ENCODE assay signal across 21 cellular contexts in genomic region chr1:210568631-210569030, GRCh38.
"Had no signal": no experiment of that assay in that cellular context is flagged by ENCODE, and none has a peak within 500 bp of the region (broad histone marks: within the 10 kb centered on the region; RNA-seq: fewer than 3 reads in every experiment).

No MANE protein-coding gene starts in this region.

- H3K4me3 Mint-ChIP-seq: activated CD4-positive, alpha-beta T cell treated with anti-CD3 and anti-CD28 coated beads for 36 hours; activated naive CD4-positive, alpha-beta T cell treated with anti-CD3 and anti-CD28 coated beads for 36 hours; activated naive CD8-positive, alpha-beta T cell treated with anti-CD3 and anti-CD28 coated beads, Interleukin-2, amount 10 ng/mL, durations not matched to agents 7 days and 5 days; natural killer cell treated with Interleukin-12 subunit alpha and Interleukin-12 subunit beta and Interleukin-15 and Interleukin-18, amount 100 ng/mL, for 72 hours; WTC11 had no signal

- H3K36me3 Mint-ChIP-seq: activated naive CD8-positive, alpha-beta T cell treated with anti-CD3 and anti-CD28 coated beads, Interleukin-2, amount 10 ng/mL, durations not matched to agents 7 days and 5 days; natural killer cell treated with Interleukin-12 subunit alpha and Interleukin-12 subunit beta and Interleukin-15 and Interleukin-18, amount 100 ng/mL, for 72 hours; WTC11 had no signal

- H3K4me1 Mint-ChIP-seq: WTC11 had no signal

- H3K27me3 Mint-ChIP-seq: activated CD4-positive, alpha-beta T cell treated with anti-CD3 and anti-CD28 coated beads for 36 hours had no signal

- H3K27ac Mint-ChIP-seq: activated CD4-positive, alpha-beta T cell treated with anti-CD3 and anti-CD28 coated beads for 36 hours; activated naive CD4-positive, alpha-beta T cell treated with anti-CD3 and anti-CD28 coated beads for 36 hours; activated naive CD8-positive, alpha-beta T cell treated with anti-CD3 and anti-CD28 coated beads, Interleukin-2, amount 10 ng/mL, durations not matched to agents 7 days and 5 days; natural killer cell treated with Interleukin-12 subunit alpha and Interleukin-12 subunit beta and Interleukin-15 and Interleukin-18, amount 100 ng/mL, for 72 hours; WTC11 had no signal

- ATAC-seq: activated CD4-positive, alpha-beta T cell treated with anti-CD3 and anti-CD28 coated beads for 36 hours; natural killer cell treated with Interleukin-12 subunit alpha and Interleukin-12 subunit beta and Interleukin-15 and Interleukin-18, amount 100 ng/mL, for 72 hours; psoas muscle; right cardiac atrium; stimulated activated naive CD8-positive, alpha-beta T cell treated with anti-CD3 and anti-CD28 coated beads, Interleukin-15, Interleukin-2, amounts not matched to agents 100 U/mL and 50 U/mL, for 24 hours; upper lobe of right lung; WTC11 had no signal

- H3K9me3 Mint-ChIP-seq: activated naive CD4-positive, alpha-beta T cell treated with anti-CD3 and anti-CD28 coated beads for 36 hours; activated naive CD8-positive, alpha-beta T cell treated with anti-CD3 and anti-CD28 coated beads, Interleukin-2, amount 10 ng/mL, durations not matched to agents 7 days and 5 days; natural killer cell treated with Interleukin-12 subunit alpha and Interleukin-12 subunit beta and Interleukin-15 and Interleukin-18, amount 100 ng/mL, for 72 hours; WTC11 had no signal

- DNase-seq: activated CD4-positive, alpha-beta T cell treated with anti-CD3 and anti-CD28 coated beads for 36 hours; activated CD4-positive, alpha-beta T cell treated with anti-CD3 and anti-CD28 coated beads, Interleukin-2, amount 50 U/mL, for 4 hours; activated effector memory CD4-positive, alpha-beta T cell treated with Interleukin-2 at 50 U/mL for 16 hours; activated naive CD4-positive, alpha-beta T cell treated with anti-CD3 and anti-CD28 coated beads for 36 hours; activated naive CD8-positive, alpha-beta T cell treated with anti-CD3 and anti-CD28 coated beads, Interleukin-2, amount 10 ng/mL, durations not matched to agents 7 days and 5 days; activated T-cell treated with anti-CD3 and anti-CD28 coated beads, Interleukin-2, amount 50 U/mL, for 48 hours; amniotic stem cell; cerebellar nuclear complex; glutamatergic neuron; hippocampal formation; kidney glomerular epithelial cell; ovary; psoas muscle; right cardiac atrium; stimulated activated CD4-positive, alpha-beta T cell treated with anti-CD3 and anti-CD28 coated beads, Interleukin-4, amount 100 ng/mL, for 24 hours; stimulated activated naive CD8-positive, alpha-beta T cell treated with anti-CD3 and anti-CD28 coated beads, Interleukin-15, Interleukin-2, amounts not matched to agents 100 U/mL and 50 U/mL, for 24 hours; substantia nigra; T1000; upper lobe of right lung had no signal
